8 cellular contexts compared by ENCODE assay signal in genomic region chr7:147405621-147406020, GRCh38.
"Had no signal": no experiment of that assay in that cellular context is flagged by ENCODE, and none has a peak within 500 bp of the region (broad histone marks: within the 10 kb centered on the region; RNA-seq: fewer than 3 reads in every experiment).

No MANE protein-coding gene starts in this region.

- ATAC-seq: K562 had no signal

- H3K9ac ChIP-seq: GM23248 had no signal

- H2AFZ ChIP-seq: GM23248 had no signal

- H3K4me3 ChIP-seq: GM23248, K562 had no signal

- H3K27ac ChIP-seq: GM23248, HL-60 had no signal

- DNase-seq: GM23248, GOT3, H7, HCEC 1CT, IMR-90, KG1 had no signal
